ENCODE assay signal across 20 cellular contexts in genomic region chr18:79434611-79435010, GRCh38. TPM values are rescaled to one million over a fixed set of nuclear protein-coding genes. Genes with fewer than 3 reads are reported as not detected.
A peak's percentile ranks its signal among the peaks of the same experiment; 100 is the strongest.
DNase-seq lines count a peak whose midpoint lies in the region; ATAC-seq and TF ChIP-seq lines count a peak whose summit lies in the region.
"Had no signal": no experiment of that assay in that cellular context is flagged by ENCODE, and none has a peak within 500 bp of the region (broad histone marks: within the 10 kb centered on the region; RNA-seq: fewer than 3 reads in every experiment).

No MANE protein-coding gene starts in this region.

- no peak overlapping the region for H3K4me3 Mint-ChIP-seq in CD8-positive, alpha-beta T cell
- H3K4me3 Mint-ChIP-seq in IgD-negative memory B cell: peak overlapping the region; percentile 52 to 94 (median 82)
- peak overlapping the region; percentile 24 for H3K4me3 Mint-ChIP-seq in central memory CD8-positive, alpha-beta T cell
- H3K4me3 Mint-ChIP-seq: activated CD4-positive, alpha-beta T cell treated with anti-CD3 and anti-CD28 coated beads, Interleukin-2, amount 10 ng/mL, durations not matched to agents 7 days and 5 days; mesothelial cell of epicardium; neural crest cell had no signal

- peaks cover 16% of the 10 kb centered on the region for H3K4me1 ChIP-seq in CD8-positive, alpha-beta T cell (ENCODE audit: insufficient read depth, low read length)
- H3K4me1 ChIP-seq: esophagus muscularis mucosa had no signal

- no peaks in the 10 kb centered on the region for H3K27me3 Mint-ChIP-seq in CD8-positive, alpha-beta T cell (ENCODE audit: low read depth)
- no peaks in the 10 kb centered on the region for H3K27me3 Mint-ChIP-seq in IgD-negative memory B cell
- no peaks in the 10 kb centered on the region for H3K27me3 Mint-ChIP-seq in central memory CD8-positive, alpha-beta T cell
- H3K27me3 Mint-ChIP-seq: activated CD4-positive, alpha-beta T cell treated with anti-CD3 and anti-CD28 coated beads, Interleukin-2, amount 10 ng/mL, durations not matched to agents 7 days and 5 days had no signal

- CTCF ChIA-PET in CD8-positive, alpha-beta T cell (lab: Charles Lee): no interaction called here

- POLR2A ChIA-PET in CD8-positive, alpha-beta T cell (lab: Charles Lee): no interaction called here

- no peaks in the 10 kb centered on the region for H3K9me3 Mint-ChIP-seq in CD8-positive, alpha-beta T cell
- H3K9me3 Mint-ChIP-seq in IgD-negative memory B cell: no peaks in the 10 kb centered on the region
- no peaks in the 10 kb centered on the region for H3K9me3 Mint-ChIP-seq in central memory CD8-positive, alpha-beta T cell
- H3K9me3 Mint-ChIP-seq: activated CD4-positive, alpha-beta T cell treated with anti-CD3 and anti-CD28 coated beads, Interleukin-2, amount 10 ng/mL, durations not matched to agents 7 days and 5 days; mesothelial cell of epicardium; neural crest cell had no signal

- H3K27ac Mint-ChIP-seq in CD8-positive, alpha-beta T cell: peak overlapping the region; percentile 27
- peak overlapping the region; percentile 53 to 90 (median 90) for H3K27ac Mint-ChIP-seq in IgD-negative memory B cell
- H3K27ac Mint-ChIP-seq in central memory CD8-positive, alpha-beta T cell (ENCODE audit: low read depth): peak overlapping the region; percentile 35
- H3K27ac Mint-ChIP-seq: activated CD4-positive, alpha-beta T cell treated with anti-CD3 and anti-CD28 coated beads, Interleukin-2, amount 10 ng/mL, durations not matched to agents 7 days and 5 days; mesothelial cell of epicardium had no signal

- H3K36me3 Mint-ChIP-seq in CD8-positive, alpha-beta T cell: peaks cover 46% of the 10 kb centered on the region
- peaks cover 2% of the 10 kb centered on the region for H3K36me3 Mint-ChIP-seq in IgD-negative memory B cell
- peaks cover 4% of the 10 kb centered on the region for H3K36me3 Mint-ChIP-seq in central memory CD8-positive, alpha-beta T cell (ENCODE audit: insufficient read depth)
- H3K36me3 Mint-ChIP-seq: mesothelial cell of epicardium had no signal

- peaks cover 42% of the 10 kb centered on the region for H3K4me1 Mint-ChIP-seq in CD8-positive, alpha-beta T cell (ENCODE audit: low read depth)
- H3K4me1 Mint-ChIP-seq in IgD-negative memory B cell: peaks cover 27 to 37% (median 27%) of the 10 kb centered on the region in 3 donors
- peaks cover 33% of the 10 kb centered on the region for H3K4me1 Mint-ChIP-seq in central memory CD8-positive, alpha-beta T cell
- H3K4me1 Mint-ChIP-seq: neural crest cell had no signal

- no peaks in the 10 kb centered on the region for H3K9me3 ChIP-seq in CD8-positive, alpha-beta T cell (ENCODE audit: low read length)
- H3K9me3 ChIP-seq: esophagus muscularis mucosa, prostate gland had no signal

- H3K27me3 ChIP-seq in CD8-positive, alpha-beta T cell (ENCODE audit: insufficient read depth, low read length): no peaks in the 10 kb centered on the region
- H3K27me3 ChIP-seq: esophagus muscularis mucosa had no signal

- DNase-seq in CD8-positive, alpha-beta T cell: no peak
- peak; percentile 78 for DNase-seq in NCI-H748 (lab: John Stamatoyannopoulos, UW; ENCODE audit: unreplicated experiment)
- DNase-seq in central memory CD8-positive, alpha-beta T cell (ENCODE audit: low spot score in 2 of 2): no peak
- no peak for DNase-seq in NCI-H345 treated with DMSO at 0.1 percent for 48 hours (lab: John Stamatoyannopoulos, UW; ENCODE audit: unreplicated experiment)
- DNase-seq in anterior cingulate cortex (lab: John Stamatoyannopoulos, UW): no peak
- DNase-seq in amygdala (lab: John Stamatoyannopoulos, UW): no peak
- DNase-seq: activated CD4-positive, alpha-beta T cell treated with anti-CD3 and anti-CD28 coated beads, Interleukin-2, amount 10 ng/mL, durations not matched to agents 7 days and 5 days; activated CD8-positive, alpha-beta memory T cell treated with anti-CD3 and anti-CD28 coated beads, Interleukin-2, amount 50 U/mL, for 48 hours; AML-193; NCI-H146; NCI-H526 treated with DMSO at 0.1 percent for 48 hours; stimulated activated CD8-positive, alpha-beta memory T cell treated with anti-CD3 and anti-CD28 coated beads, Interleukin-4, amount 100 ng/mL, for 48 hours had no signal

- ATAC-seq in CD8-positive, alpha-beta T cell: no peak
- no peak for ATAC-seq in central memory CD8-positive, alpha-beta T cell (replicated peaks; ENCODE audit: extremely low read depth, poor library complexity, severe bottlenecking)
- no peak for ATAC-seq in GM21717 (IDR thresholded peaks at IDR 0.05; ENCODE audit: unreplicated experiment)

- TF ChIP-seq CTCF in CD8-positive, alpha-beta T cell (IDR thresholded peaks at IDR 0.05): no peak

- intact Hi-C loops in CD8-positive, alpha-beta T cell (cut with DNase I, micrococcal nuclease): loop anchor here in 1 of 2 experiments (5.0 kb wide), 1 partner anchor 52 kb away; no protein-coding TSS in a partner anchor

- H3K27ac ChIP-seq in CD8-positive, alpha-beta T cell (ENCODE audit: low read depth, low read length): no peak overlapping the region
- H3K27ac ChIP-seq: esophagus muscularis mucosa, prostate gland had no signal

- H3K4me3 ChIP-seq in CD8-positive, alpha-beta T cell (ENCODE audit: low read depth, low read length): no peak overlapping the region
- H3K4me3 ChIP-seq: esophagus muscularis mucosa, prostate gland, smooth muscle cell had no signal

- peaks cover 6% of the 10 kb centered on the region for H3K36me3 ChIP-seq in CD8-positive, alpha-beta T cell (ENCODE audit: insufficient read depth, low read length)
- H3K36me3 ChIP-seq: prostate gland had no signal

RNA-seq across cellular contexts. Expression of gene NFATC1, which starts 38.9 kb away (rescaled TPM):
- 10 to 100 TPM; 91.1 to 93.7 TPM for total RNA-seq in CD8-positive, alpha-beta T cell
- polyA plus RNA-seq in IgD-negative memory B cell: 63.2 TPM
- total RNA-seq: RPMI7951 had no signal

Comparison
In these comparisons a context has a peak if more than half of its experiments do, and no peak if none do; other contexts are left out.
1. H3K27ac Mint-ChIP-seq: peak in every context shown above with its lines; median percentile 90 in IgD-negative memory B cell; 35 in central memory CD8-positive, alpha-beta T cell; 27 in CD8-positive, alpha-beta T cell.